Comparison of ENCODE assay signal across 8 cellular contexts in the genomic region with DNA sequence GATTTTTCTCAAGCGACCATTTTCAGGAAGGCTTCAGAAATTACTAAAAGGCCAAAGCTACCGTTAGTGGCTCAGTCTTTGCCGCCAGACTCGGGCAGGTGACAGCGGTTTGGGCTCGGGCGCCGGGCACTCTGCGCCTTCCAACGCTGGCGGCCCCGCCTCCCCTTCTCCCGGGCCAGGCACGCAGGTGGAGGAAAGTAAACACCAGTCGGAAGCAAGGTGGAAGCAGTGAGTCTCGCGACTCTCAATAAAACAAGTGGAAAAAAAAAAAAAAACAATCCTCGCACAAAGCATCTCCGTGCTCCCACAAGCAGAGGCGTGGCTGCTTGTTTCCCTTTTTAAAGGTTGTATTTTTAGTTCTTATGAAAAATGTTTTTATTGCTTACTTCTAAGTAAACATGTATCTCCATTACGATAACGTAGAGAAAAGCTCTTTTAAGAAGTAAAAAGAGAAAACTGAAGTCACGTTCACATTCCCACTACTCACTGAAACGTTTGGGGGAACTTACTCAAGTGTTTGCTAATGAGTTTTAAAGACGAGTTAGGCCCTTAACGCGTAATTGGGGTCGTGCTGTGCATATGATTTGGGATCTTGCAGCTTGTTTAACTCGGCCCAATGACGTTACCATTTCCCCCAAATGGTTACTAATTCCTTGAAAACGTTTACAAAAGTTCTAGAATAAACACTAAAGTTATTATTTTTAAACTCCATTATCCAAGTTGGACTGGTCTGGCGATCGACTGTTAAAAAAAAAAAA. TPM values are rescaled to one million over a fixed set of nuclear protein-coding genes. Genes with fewer than 3 reads are reported as not detected.
A peak's percentile ranks its signal among the peaks of the same experiment; 100 is the strongest.
DNase-seq lines count a peak whose midpoint lies in the region; ATAC-seq, FAIRE-seq and TF ChIP-seq lines count a peak whose summit lies in the region.

No MANE protein-coding gene starts in this region.

- peaks cover 30% of the 10 kb centered on the region for H4K20me1 ChIP-seq in PC-9 (ENCODE audit: insufficient read depth)
- H4K20me1 ChIP-seq in astrocyte (ENCODE audit: insufficient read depth, low read length): peaks cover 9% of the 10 kb centered on the region

- peak; percentile 12 for DNase-seq in HS-27A (ENCODE audit: low read depth)
- peak; percentile 81 to 82 for DNase-seq in PC-9
- DNase-seq in astrocyte (ENCODE audit: low read depth): no peak

- H3K27ac ChIP-seq in C4-2B: peak overlapping the region; percentile 88
- H3K27ac ChIP-seq in PC-9: peak overlapping the region; percentile 94
- H3K27ac ChIP-seq in astrocyte (ENCODE audit: low read depth, low read length): peak overlapping the region; percentile 74

- peak overlapping the region; percentile 85 for H3K4me3 Mint-ChIP-seq in astrocyte (ENCODE audit: unreplicated experiment)

- CTCF ChIA-PET in PC-9 (lab: Charles Lee): interaction anchor here (0.7 to 1.0 kb wide), 2 partner anchors 39 to 138 kb away, joined by 3 read pairs; no protein-coding TSS in a partner anchor

- H3K9me3 ChIP-seq in PC-9 (ENCODE audit: insufficient read depth, low read depth) (no peaks in the 10 kb centered on the region), astrocyte (ENCODE audit: insufficient read depth, low read depth, low read length) (no peaks in the 10 kb centered on the region), iPS-15b (ENCODE audit: control insufficient read depth, insufficient read depth, low read length) (no peaks in the 10 kb centered on the region), skeletal muscle satellite cell (replicated peaks; ENCODE audit: low read length) (no peaks in the 10 kb centered on the region)

- intact Hi-C loops in PC-9 (cut with micrococcal nuclease; ENCODE audit: unreplicated experiment): loop anchor here (2.0 to 10.0 kb wide), 3 partner anchors 16 to 1650 kb away; partner anchors contain the start of genes CCDC126 and SP4

- no peaks in the 10 kb centered on the region for H3K36me3 Mint-ChIP-seq in astrocyte (ENCODE audit: low read depth, unreplicated experiment)

- H3K4me2 ChIP-seq in PC-9 (peak overlapping the region; percentile 91), astrocyte (ENCODE audit: low read length) (peak overlapping the region; percentile 83), skeletal muscle satellite cell (ENCODE audit: low read length) (peak overlapping the region; percentile 93)

- TF ChIP-seq CTCF in C4-2B (conservative IDR thresholded peaks at IDR 0.05): peak; percentile 15
- TF ChIP-seq CTCF in PC-9 (conservative IDR thresholded peaks at IDR 0.05): no peak; the same call in 1 of the 2 replicates
- TF ChIP-seq CTCF in astrocyte (IDR thresholded peaks at IDR 0.05; ENCODE audit: insufficient read depth, low read depth, low read length): no peak

- H3K79me2 ChIP-seq in PC-9 (ENCODE audit: low read depth) (peaks cover 53% of the 10 kb centered on the region), astrocyte (ENCODE audit: insufficient read depth, low read length) (peaks cover 8% of the 10 kb centered on the region)

- H3K27me3 Mint-ChIP-seq in astrocyte (ENCODE audit: low read depth, unreplicated experiment): peaks cover 7% of the 10 kb centered on the region

- H3K4me1 Mint-ChIP-seq in astrocyte (ENCODE audit: low read depth, unreplicated experiment): peaks cover 16% of the 10 kb centered on the region

- H3K36me3 ChIP-seq in PC-9 (ENCODE audit: low read depth) (peaks cover 4% of the 10 kb centered on the region; the same call in 1 of the 2 replicates), astrocyte (ENCODE audit: insufficient read depth, low read length) (no peaks in the 10 kb centered on the region), iPS-15b (ENCODE audit: control insufficient read depth, insufficient read depth, low read length) (no peaks in the 10 kb centered on the region), skeletal muscle satellite cell (ENCODE audit: insufficient read depth, low read length) (no peaks in the 10 kb centered on the region)

- BruUV-seq in PC-9 (replicated peaks; lab: Mats Ljungman, UMichigan): no TSS peak

- H3K4me3 ChIP-seq in PC-9: peak overlapping the region; percentile 91
- peak overlapping the region; percentile 72 for H3K4me3 ChIP-seq in astrocyte (ENCODE audit: insufficient read depth, low read depth, low read length)
- peak overlapping the region; percentile 92 for H3K4me3 ChIP-seq in iPS-15b (ENCODE audit: low read depth, low read length)
- peak overlapping the region; percentile 95 for H3K4me3 ChIP-seq in skeletal muscle satellite cell (ENCODE audit: low read length)

- no peaks in the 10 kb centered on the region for H3K9me3 Mint-ChIP-seq in astrocyte (ENCODE audit: unreplicated experiment)

- H3K27ac Mint-ChIP-seq in astrocyte (ENCODE audit: unreplicated experiment): no peak overlapping the region

- POLR2A ChIA-PET in PC-9 (lab: Charles Lee; ENCODE audit: unreplicated experiment): interaction anchor here (0.5 to 0.9 kb wide), 10 partner anchors 9 to 1405 kb away, joined by 3 to 19 read pairs (median 6); no protein-coding TSS in a partner anchor

- H2AFZ ChIP-seq in PC-9: peak overlapping the region; percentile 93
- peak overlapping the region; percentile 96 for H2AFZ ChIP-seq in astrocyte (ENCODE audit: low read depth, low read length)

- peak overlapping the region; percentile 86 for H3K9ac ChIP-seq in astrocyte (ENCODE audit: low read length)
- H3K9ac ChIP-seq in iPS-15b (ENCODE audit: low read depth, low read length): peak overlapping the region; percentile 87
- peak overlapping the region; percentile 90 for H3K9ac ChIP-seq in skeletal muscle satellite cell (ENCODE audit: low read depth, low read length)

- no peak for FAIRE-seq in astrocyte (lab: Jason Lieb, UNC)

- peaks cover 31% of the 10 kb centered on the region for H3F3A ChIP-seq in PC-9 (ENCODE audit: insufficient read depth, low read depth)

- ATAC-seq in HG02798 (IDR thresholded peaks at IDR 0.05; ENCODE audit: poor library complexity, unreplicated experiment) (no peak), HG02938 (IDR thresholded peaks at IDR 0.05; ENCODE audit: unreplicated experiment) (no peak)

- H3K4me1 ChIP-seq in PC-9 (replicated peaks; ENCODE audit: insufficient read depth) (peaks cover 53% of the 10 kb centered on the region), astrocyte (ENCODE audit: insufficient read depth, low read length) (peaks cover 24% of the 10 kb centered on the region), iPS-15b (ENCODE audit: control insufficient read depth, insufficient read depth, low read length) (peaks cover 32% of the 10 kb centered on the region), skeletal muscle satellite cell (ENCODE audit: control insufficient read depth, insufficient read depth, low read length) (peaks cover 34% of the 10 kb centered on the region)

- H3K27me3 ChIP-seq in PC-9 (ENCODE audit: insufficient read depth, low read depth) (no peaks in the 10 kb centered on the region), astrocyte (ENCODE audit: insufficient read depth, low read length) (peaks cover 2% of the 10 kb centered on the region), iPS-15b (ENCODE audit: control insufficient read depth, insufficient read depth, low read length) (no peaks in the 10 kb centered on the region), skeletal muscle satellite cell (ENCODE audit: control insufficient read depth, insufficient read depth, low read length) (no peaks in the 10 kb centered on the region)

- H3K9me2 ChIP-seq in PC-9 (ENCODE audit: insufficient read depth): no peaks in the 10 kb centered on the region

RNA-seq across cellular contexts. Expression of gene CDCA7L, which starts 0.9 kb away (rescaled TPM):
- 243 and 252 TPM in 2 replicates for total RNA-seq in PC-9 (2021)
- 12.1 and 15.2 TPM in 2 replicates for total RNA-seq in astrocyte
- 29.7 and 37.0 TPM in 2 replicates for total RNA-seq in skeletal muscle satellite cell (2012; rRNA removed)

Comparison
In these comparisons a context has a peak if more than half of its experiments do, and no peak if none do; other contexts are left out.
1. RNA of gene CDCA7L, which starts 0.9 kb away (total RNA-seq): 243 to 252 TPM in PC-9; 12.1 to 15.2 TPM in astrocyte; every median in the first group is over 10 times any median in the second.
2. Peak in every context shown above with its lines, with median percentiles within 50 percentile points of each other: H3K27ac ChIP-seq, H3K4me2 ChIP-seq, H3K4me3 ChIP-seq and H3K9ac ChIP-seq.